In genomic region chr7:12322903-12323300, GRCh38 we compare ENCODE assay signal across 9 cellular contexts.
DNase-seq lines count a peak whose midpoint lies in the region; ATAC-seq lines count a peak whose summit lies in the region.
"Had no signal": no experiment of that assay in that cellular context is flagged by ENCODE, and none has a peak within 500 bp of the region (broad histone marks: within the 10 kb centered on the region; RNA-seq: fewer than 3 reads in every experiment).

No MANE protein-coding gene starts in this region.

- peaks cover 22% of the 10 kb centered on the region for H3K4me1 ChIP-seq in ES-I3 (ENCODE audit: insufficient read depth, low read length)

- peak; percentile 92 for DNase-seq in NCI-H1105 treated with DMSO at 0.1 percent for 48 hours (lab: John Stamatoyannopoulos, UW)
- no peak for DNase-seq in occipital lobe (lab: John Stamatoyannopoulos, UW)
- DNase-seq in effector CD4-positive, alpha-beta T cell, result no peak
- DNase-seq in T-helper 1 cell, result no peak

- no peaks in the 10 kb centered on the region for H3K36me3 ChIP-seq in ES-I3 (ENCODE audit: insufficient read depth, low read length)
- H3K36me3 ChIP-seq: brain microvascular endothelial cell had no signal

- H3K9me3 ChIP-seq in ES-I3 (ENCODE audit: control insufficient read depth, insufficient read depth, low read length), result no peaks in the 10 kb centered on the region

- peak overlapping the region; percentile 8; the same call in 1 of the 2 replicates for H3K9ac ChIP-seq in ES-I3 (ENCODE audit: low read depth, low read length)

- ATAC-seq in GM18873 (IDR thresholded peaks at IDR 0.05; ENCODE audit: low FRiP score, unreplicated experiment) (peak; percentile 73), HG02884 (IDR thresholded peaks at IDR 0.05; ENCODE audit: unreplicated experiment) (peak; percentile 64), GM19023 (IDR thresholded peaks at IDR 0.05; ENCODE audit: unreplicated experiment) (no peak)
